ENCODE assay signal across 8 cellular contexts in the genomic region with DNA sequence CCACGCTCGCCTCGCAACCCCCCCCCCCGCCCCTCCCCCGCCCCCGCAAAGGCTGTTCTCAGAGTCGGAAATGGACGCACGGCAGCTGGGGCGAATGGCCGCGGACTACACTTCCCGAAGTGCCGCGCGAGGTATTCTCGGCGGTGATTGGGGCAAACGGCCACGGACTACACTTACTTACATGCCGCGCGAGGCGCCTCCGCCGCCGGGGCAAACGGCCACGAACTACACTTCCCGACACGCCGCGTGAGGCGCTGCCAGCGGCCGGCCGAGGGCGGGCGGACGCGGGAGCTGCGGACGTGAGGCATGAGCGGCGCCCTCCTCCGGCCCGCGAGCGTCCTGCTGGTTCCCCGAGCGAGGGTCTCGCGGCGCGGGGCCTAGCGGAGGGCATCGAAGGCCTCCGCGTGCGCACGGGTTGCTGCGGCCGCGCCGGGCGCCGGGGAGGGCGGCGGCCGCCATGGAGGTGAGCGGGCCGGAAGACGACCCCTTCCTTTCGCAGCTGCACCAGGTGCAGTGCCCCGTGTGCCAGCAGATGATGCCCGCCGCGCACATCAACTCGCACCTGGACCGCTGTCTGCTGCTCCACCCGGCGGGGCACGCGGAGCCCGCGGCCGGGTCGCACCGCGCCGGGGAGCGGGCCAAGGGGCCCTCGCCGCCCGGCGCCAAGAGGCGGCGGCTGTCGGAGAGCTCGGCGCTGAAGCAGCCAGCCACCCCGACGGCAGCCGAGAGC. TPM values are rescaled to one million over a fixed set of nuclear protein-coding genes. Genes with fewer than 3 reads are reported as not detected.
DNase-seq lines count a peak whose midpoint lies in the region; ATAC-seq and TF ChIP-seq lines count a peak whose summit lies in the region.

A gene (plus strand): TSS at position 228 of the 730 bp plus-strand sequence. CDS start 230 bp downstream, at position 458.

- DNase-seq in GM12864 (ENCODE audit: low read depth) (peak; percentile 93), NCI-H1092 treated with DMSO at 0.1 percent for 48 hours (lab: John Stamatoyannopoulos, UW) (peak; percentile 88), SKM-1 (lab: John Stamatoyannopoulos, UW; ENCODE audit: unreplicated experiment) (peak; percentile 93), glutamatergic neuron (peak; percentile 96), osteocyte (ENCODE audit: extremely low spot score, unreplicated experiment) (peak; percentile 100)

- no peaks in the 10 kb centered on the region for H3K27me3 ChIP-seq in thymus (ENCODE audit: control insufficient read depth, insufficient read depth)

- H3K27ac ChIP-seq in thymus (ENCODE audit: low read depth), result peak within 1 kb of the TSS; percentile 94

- H3K4me3 ChIP-seq in GM12864 (ENCODE audit: low read depth, low read length) (peak within 1 kb of the TSS; percentile 69), thymus (ENCODE audit: low read length) (peak within 1 kb of the TSS; percentile 65)

- H3K9me3 ChIP-seq in thymus (ENCODE audit: control insufficient read depth), result no peaks in the 10 kb centered on the region

- H3K4me3 Mint-ChIP-seq in activated naive CD8-positive, alpha-beta T cell, result peak within 1 kb of the TSS; percentile 90
- H3K4me3 Mint-ChIP-seq in glutamatergic neuron (ENCODE audit: unreplicated experiment) (peak within 1 kb of the TSS; percentile 95), osteocyte (ENCODE audit: unreplicated experiment) (peak within 1 kb of the TSS; percentile 95)

- no peaks in the 10 kb centered on the region for H3K9me3 Mint-ChIP-seq in activated naive CD8-positive, alpha-beta T cell (ENCODE audit: low read depth)
- H3K9me3 Mint-ChIP-seq in glutamatergic neuron (ENCODE audit: unreplicated experiment) (peaks cover 13% of the 10 kb centered on the region), osteocyte (ENCODE audit: unreplicated experiment) (no peaks in the 10 kb centered on the region)

- H3K27me3 Mint-ChIP-seq in activated naive CD8-positive, alpha-beta T cell, result no peaks in the 10 kb centered on the region
- H3K27me3 Mint-ChIP-seq in glutamatergic neuron (ENCODE audit: unreplicated experiment) (peaks cover 10% of the 10 kb centered on the region), osteocyte (ENCODE audit: unreplicated experiment) (no peaks in the 10 kb centered on the region)

- peaks cover 18% of the 10 kb centered on the region for H3K4me1 ChIP-seq in thymus (ENCODE audit: control insufficient read depth, insufficient read depth, low read length)

- ATAC-seq in HG02623 (IDR thresholded peaks at IDR 0.05; ENCODE audit: unreplicated experiment), result peak; percentile 84

- peak within 1 kb of the TSS; percentile 96 for H3K27ac Mint-ChIP-seq in activated naive CD8-positive, alpha-beta T cell
- peak within 1 kb of the TSS; percentile 98 for H3K27ac Mint-ChIP-seq in glutamatergic neuron (ENCODE audit: unreplicated experiment)
- peak within 1 kb of the TSS; percentile 100 for H3K27ac Mint-ChIP-seq in osteocyte (ENCODE audit: unreplicated experiment)

- peaks cover 5% of the 10 kb centered on the region for H3K36me3 ChIP-seq in thymus (ENCODE audit: control insufficient read depth, insufficient read depth)

- under 1% methylated on average over 104 of the region's 104 CpGs for WGBS in thymus

- H3K4me1 Mint-ChIP-seq in activated naive CD8-positive, alpha-beta T cell (ENCODE audit: low read depth), result peaks cover 53% of the 10 kb centered on the region
- peaks cover 22% of the 10 kb centered on the region for H3K4me1 Mint-ChIP-seq in glutamatergic neuron (ENCODE audit: low read depth, unreplicated experiment)
- peaks cover 42% of the 10 kb centered on the region for H3K4me1 Mint-ChIP-seq in osteocyte (ENCODE audit: unreplicated experiment)

- peak; percentile 60 for TF ChIP-seq CTCF in GM12864 (IDR thresholded peaks at IDR 0.05; ENCODE audit: low read depth, low read length, missing control alignments)
- peak; percentile 66 for TF ChIP-seq CTCF in glutamatergic neuron (IDR thresholded peaks at IDR 0.05; ENCODE audit: partially characterized antibody, unreplicated experiment)
- TF ChIP-seq CTCF in osteocyte (IDR thresholded peaks at IDR 0.05), result peak; percentile 78

- H3K36me3 Mint-ChIP-seq in activated naive CD8-positive, alpha-beta T cell, result peaks cover 5% of the 10 kb centered on the region
- no peaks in the 10 kb centered on the region for H3K36me3 Mint-ChIP-seq in glutamatergic neuron (ENCODE audit: unreplicated experiment)
- H3K36me3 Mint-ChIP-seq in osteocyte (ENCODE audit: unreplicated experiment), result peaks cover 4% of the 10 kb centered on the region

RNA-seq across cellular contexts. Expression of the gene that starts here (rescaled TPM):
- total RNA-seq in glutamatergic neuron (ENCODE audit: unreplicated experiment) (46.5 TPM), osteocyte (35.9 and 40.6 TPM in 2 replicates)
- 85.3 TPM for polyA plus RNA-seq in thymus

Comparison
In these comparisons a context has a peak if more than half of its experiments do, and no peak if none do; other contexts are left out.
1. Peak in every context shown above with its lines: DNase-seq, ATAC-seq, H3K4me3 ChIP-seq and H3K27ac ChIP-seq.